15 cellular contexts compared by ENCODE assay signal in the genomic region with DNA sequence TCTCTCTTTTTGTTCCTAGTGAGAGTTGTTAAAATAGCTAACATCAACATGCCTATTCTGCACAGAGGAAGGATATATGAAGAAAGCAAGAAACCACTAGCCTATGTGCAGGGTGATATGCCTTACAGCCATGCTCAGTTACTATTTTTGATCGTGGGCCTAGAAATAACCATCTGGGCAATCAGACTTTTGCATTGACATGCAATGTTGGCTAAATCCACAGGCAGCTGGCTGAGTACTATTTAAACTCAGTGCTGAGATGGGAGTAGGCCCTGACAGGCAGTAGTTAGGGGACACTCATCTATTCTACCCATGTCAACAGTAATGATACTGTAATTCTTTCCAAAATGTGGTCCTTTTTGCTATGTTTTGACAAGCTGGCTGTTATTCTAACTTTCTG.
"Had no signal": no experiment of that assay in that cellular context is flagged by ENCODE, and none has a peak within 500 bp of the region (broad histone marks: within the 10 kb centered on the region; RNA-seq: fewer than 3 reads in every experiment).

No MANE protein-coding gene starts in this region.

- H3K4me1 Mint-ChIP-seq: activated naive CD4-positive, alpha-beta T cell treated with anti-CD3 and anti-CD28 coated beads, Interleukin-2, amount 10 ng/mL, durations not matched to agents 7 days and 5 days; central memory CD8-positive, alpha-beta T cell; natural killer cell; stimulated activated naive CD8-positive, alpha-beta T cell treated with anti-CD3 and anti-CD28 coated beads, Interleukin-15, amount 100 ng/mL, for 72 hours had no signal

- H3K27me3 Mint-ChIP-seq: activated B cell treated with CpG ODN at 0.5 μM for 24 hours; activated naive CD4-positive, alpha-beta T cell treated with anti-CD3 and anti-CD28 coated beads, Interleukin-2, amount 10 ng/mL, durations not matched to agents 7 days and 5 days; central memory CD8-positive, alpha-beta T cell; stimulated activated naive CD8-positive, alpha-beta T cell treated with anti-CD3 and anti-CD28 coated beads, Interleukin-15, amount 100 ng/mL, for 72 hours had no signal

- ATAC-seq: gastroesophageal sphincter; lower lobe of right lung; natural killer cell; stimulated activated naive CD8-positive, alpha-beta T cell treated with anti-CD3 and anti-CD28 coated beads, Interleukin-15, amount 100 ng/mL, for 72 hours; upper lobe of right lung had no signal

- H3K36me3 Mint-ChIP-seq: activated naive CD4-positive, alpha-beta T cell treated with anti-CD3 and anti-CD28 coated beads, Interleukin-2, amount 10 ng/mL, durations not matched to agents 7 days and 5 days had no signal

- DNase-seq: activated B cell treated with CpG ODN at 0.5 μM for 24 hours; activated CD4-positive, alpha-beta T cell treated with anti-CD3 and anti-CD28 coated beads, Interleukin-2, amount 50 U/mL, for 1 hour; activated naive CD4-positive, alpha-beta T cell treated with anti-CD3 and anti-CD28 coated beads, Interleukin-2, amount 10 ng/mL, durations not matched to agents 7 days and 5 days; effector memory CD4-positive, alpha-beta T cell; kidney glomerular epithelial cell; lower lobe of right lung; natural killer cell; ovary; stimulated activated CD4-positive, alpha-beta T cell treated with anti-CD3 and anti-CD28 coated beads, Interleukin-4, amount 100 ng/mL, for 4 hours; stimulated activated naive CD8-positive, alpha-beta T cell treated with anti-CD3 and anti-CD28 coated beads, Interleukin-15, amount 100 ng/mL, for 72 hours; testis; upper lobe of right lung had no signal

- H3K4me3 Mint-ChIP-seq: activated B cell treated with CpG ODN at 0.5 μM for 24 hours; activated naive CD4-positive, alpha-beta T cell treated with anti-CD3 and anti-CD28 coated beads, Interleukin-2, amount 10 ng/mL, durations not matched to agents 7 days and 5 days; central memory CD8-positive, alpha-beta T cell; natural killer cell; stimulated activated naive CD8-positive, alpha-beta T cell treated with anti-CD3 and anti-CD28 coated beads, Interleukin-15, amount 100 ng/mL, for 72 hours had no signal

- H3K27ac Mint-ChIP-seq: activated B cell treated with CpG ODN at 0.5 μM for 24 hours; activated naive CD4-positive, alpha-beta T cell treated with anti-CD3 and anti-CD28 coated beads, Interleukin-2, amount 10 ng/mL, durations not matched to agents 7 days and 5 days; activated T-helper 2 cell treated with anti-CD3 and anti-CD28 coated beads, Interferon-gamma antibody, Interleukin-2, Interleukin-4, amounts not matched to agents 10 μg/mL and 5 μg/mL and 100 μg/mL, durations not matched to agents 14 hours and 24 hours and 36 hours; natural killer cell; stimulated activated naive CD8-positive, alpha-beta T cell treated with anti-CD3 and anti-CD28 coated beads, Interleukin-15, amount 100 ng/mL, for 72 hours had no signal
